25 cellular contexts compared by ENCODE assay signal in genomic region chr4:171929477-171929876, GRCh38.
"Had no signal": no experiment of that assay in that cellular context is flagged by ENCODE, and none has a peak within 500 bp of the region (broad histone marks: within the 10 kb centered on the region; RNA-seq: fewer than 3 reads in every experiment).

No MANE protein-coding gene starts in this region.

- DNase-seq: colonic mucosa; effector CD8-positive, alpha-beta T cell; endodermal cell; foreskin fibroblast; glutamatergic neuron; heart right ventricle; hippocampal formation; immature natural killer cell; islet precursor cell; left ventricle myocardium superior; mucosa of descending colon; naive B cell; nucleus accumbens; stimulated activated CD4-positive, alpha-beta T cell treated with anti-CD3 and anti-CD28 coated beads, Interleukin-15, amount 100 ng/mL, for 24 hours; stimulated activated CD4-positive, alpha-beta T cell treated with anti-CD3 and anti-CD28 coated beads, Interleukin-2, amount 100 ng/mL, for 48 hours; stimulated activated naive B cell treated with anti-CD40 and anti-IgM and Interleukin-4, amounts not matched to agents 10 μg/mL and 1 μg/mL and 100 μg/mL, for 72 hours had no signal

- H2AFZ ChIP-seq: neural progenitor cell had no signal

- H3K27ac ChIP-seq: colonic mucosa, epithelial cell of prostate, heart right ventricle, neural progenitor cell, prostate gland, right atrium auricular region, skin epidermis, thoracic aorta, tibial nerve had no signal

- H3K4me1 ChIP-seq: colonic mucosa, heart right ventricle, prostate gland, right atrium auricular region, tibial nerve had no signal

- H3K4me2 ChIP-seq: neural progenitor cell had no signal

- H3K9me3 ChIP-seq: colonic mucosa, heart right ventricle, mucosa of descending colon, prostate gland, right atrium auricular region, thoracic aorta, tibial nerve had no signal

- H3K9ac ChIP-seq: neural progenitor cell had no signal

- H3K36me3 ChIP-seq: colonic mucosa, heart right ventricle, neural progenitor cell, prostate gland, right atrium auricular region, thoracic aorta, tibial nerve had no signal

- ATAC-seq: esophagus mucosa; heart right ventricle; left ventricle myocardium superior; mucosa of descending colon; stimulated activated naive B cell treated with anti-CD40 and anti-IgM and Interleukin-4, amounts not matched to agents 10 μg/mL and 1 μg/mL and 100 μg/mL, for 72 hours had no signal

- H3K27me3 ChIP-seq: colonic mucosa, heart right ventricle, neural progenitor cell, right atrium auricular region, tibial nerve had no signal

- H3K4me3 ChIP-seq: colonic mucosa, heart right ventricle, lung, mucosa of descending colon, neural progenitor cell, prostate gland, right atrium auricular region, skin epidermis, thoracic aorta, tibial nerve had no signal
